In the genomic region with DNA sequence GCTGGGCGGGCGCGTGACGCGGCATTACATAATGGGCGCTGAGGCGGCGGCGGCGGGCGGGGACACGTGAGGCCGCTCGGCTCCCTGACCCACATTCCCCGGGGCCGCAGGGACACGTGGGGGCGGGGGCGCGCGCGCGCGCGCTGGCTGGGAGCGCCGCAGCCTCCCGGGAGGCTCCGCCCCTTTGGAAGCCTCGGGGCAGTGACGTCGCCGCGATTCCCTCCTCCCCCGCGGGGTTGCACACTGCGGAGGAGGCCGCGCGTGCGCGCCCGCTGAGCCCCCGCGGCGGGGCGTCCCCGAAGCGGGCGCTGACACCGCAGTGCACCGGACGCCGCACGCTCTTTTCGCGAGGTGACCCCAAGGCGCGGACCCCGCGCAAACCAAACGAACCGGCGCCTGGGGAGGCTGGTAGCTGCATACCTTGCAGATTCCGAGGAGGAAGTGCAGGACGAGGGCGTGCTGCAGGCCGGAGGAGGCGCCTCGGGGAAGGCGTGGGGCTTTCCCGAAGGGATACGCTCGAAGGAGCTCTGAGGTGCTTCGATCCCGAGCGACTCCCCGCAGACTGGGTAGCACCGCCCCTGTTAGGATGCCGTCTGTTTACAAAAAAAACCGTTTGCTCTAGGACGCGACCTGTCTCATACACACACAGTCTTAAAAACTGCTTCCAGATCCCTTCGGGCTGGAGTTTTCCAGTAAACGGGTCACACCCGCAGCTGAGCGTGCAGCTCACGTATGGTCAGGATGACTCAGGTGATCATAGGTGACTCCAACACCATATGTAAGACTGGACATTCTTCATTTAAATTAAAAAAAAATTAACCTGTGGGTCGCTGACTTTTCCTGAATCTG, we compare ENCODE assay signal across 8 cellular contexts. TPM values are rescaled to one million over a fixed set of nuclear protein-coding genes. Genes with fewer than 3 reads are reported as not detected.
DNase-seq lines count a peak whose midpoint lies in the region; ATAC-seq and TF ChIP-seq lines count a peak whose summit lies in the region.

No MANE protein-coding gene starts in this region.

- TF ChIP-seq CTCF in GM13976 (IDR thresholded peaks at IDR 0.05; ENCODE audit: borderline replicate concordance, control extremely low read depth, extremely low read depth, insufficient read depth, missing control alignments) (no peak), heart left ventricle (IDR thresholded peaks at IDR 0.05) (peak in 2 of 12 donors; percentile 13 to 36), type B pancreatic cell (conservative IDR thresholded peaks at IDR 0.05) (no peak)

- in situ Hi-C loops in GM13976 (cut with MboI; ENCODE audit: low sequenced_read_pairs, unreplicated experiment): no loop called here

- H3K4me3 Mint-ChIP-seq in type B pancreatic cell: peak overlapping the region; percentile 96

- H3K9me3 Mint-ChIP-seq in type B pancreatic cell: no peaks in the 10 kb centered on the region

- intact Hi-C loops in heart left ventricle (cut with DNase I): loop anchor here in 6 of 10 donors (1.0 to 2.0 kb wide), 4 partner anchors 25 to 57 kb away; a partner anchor contains a TSS
- intact Hi-C loops in posterior cingulate gyrus (cut with DNase I): loop anchor here (1.0 to 10.0 kb wide), 3 partner anchors 29 to 741 kb away; a partner anchor contains a TSS

- H3K4me3 ChIP-seq in adipocyte (ENCODE audit: low read length) (peak overlapping the region; percentile 87), heart left ventricle (peak overlapping the region; percentile 57 to 99 (median 84))

- H3K36me3 ChIP-seq in adipocyte (ENCODE audit: control insufficient read depth, insufficient read depth, low read length, severe bottlenecking) (no peaks in the 10 kb centered on the region), heart left ventricle (peaks cover 0 to 12% (median 0%) of the 10 kb centered on the region in 9 donors)

- WGBS in heart left ventricle, 4 donors: 0 to 1% (median 1%) methylated on average over 28 to 89 of the region's 89 CpGs

- H3K9ac ChIP-seq in adipocyte (ENCODE audit: low read length): peak overlapping the region; percentile 79

- peaks cover 17% of the 10 kb centered on the region for H3K27me3 Mint-ChIP-seq in type B pancreatic cell

- H3K27ac ChIP-seq in heart left ventricle: peak overlapping the region in 11 of 12 donors; percentile 89 to 99 (median 98)

- DNase-seq in GM13976 (ENCODE audit: low spot score): peak; percentile 97
- peak; percentile 55 for DNase-seq in NCI-H1417 treated with DMSO at 0.1 percent for 48 hours (lab: John Stamatoyannopoulos, UW)
- peak; percentile 90 to 93 for DNase-seq in SW 1271 (lab: John Stamatoyannopoulos, UW)
- peak; percentile 98 for DNase-seq in adipocyte (ENCODE audit: low read depth)
- DNase-seq in heart left ventricle: peak; percentile 98 to 99 (median 99)
- peak; percentile 94 to 99 (median 96) for DNase-seq in posterior cingulate gyrus
- DNase-seq in type B pancreatic cell (ENCODE audit: extremely low spot score, unreplicated experiment): peak; percentile 99

- peaks cover 8% of the 10 kb centered on the region for H3K36me3 Mint-ChIP-seq in type B pancreatic cell

- peak in 1 of 2 donors; percentile 60 for TF ChIP-seq POLR2A in heart left ventricle (IDR thresholded peaks at IDR 0.05)

- H3K4me1 ChIP-seq in adipocyte (ENCODE audit: control insufficient read depth, insufficient read depth, low read length) (peaks cover 28% of the 10 kb centered on the region), heart left ventricle (peaks cover 13 to 54% (median 50%) of the 10 kb centered on the region in 12 donors)

- H3K4me1 Mint-ChIP-seq in type B pancreatic cell (ENCODE audit: unreplicated experiment): peaks cover 40% of the 10 kb centered on the region

- peak overlapping the region; percentile 98 for H3K27ac Mint-ChIP-seq in type B pancreatic cell

- ATAC-seq in HG02840 (IDR thresholded peaks at IDR 0.05; ENCODE audit: low FRiP score, unreplicated experiment): peak; percentile 82
- ATAC-seq in heart left ventricle: peak; percentile 90 to 95 (median 90)

- no peaks in the 10 kb centered on the region for H3K27me3 ChIP-seq in adipocyte (replicated peaks; ENCODE audit: control insufficient read depth, insufficient read depth, low read length)
- H3K27me3 ChIP-seq in heart left ventricle: no peaks in the 10 kb centered on the region

- H3K9me3 ChIP-seq in adipocyte (ENCODE audit: control insufficient read depth, low read length): no peaks in the 10 kb centered on the region
- no peaks in the 10 kb centered on the region for H3K9me3 ChIP-seq in heart left ventricle

RNA-seq across cellular contexts. Expression of a gene that starts 1.0 kb away (rescaled TPM):
- 10 to 100 TPM; 16.2 to 62.1 (median 36.5) TPM for total RNA-seq in heart left ventricle
- 1 to 10 TPM; 5.6 to 7.5 TPM for polyA plus RNA-seq in heart left ventricle
- total RNA-seq in type B pancreatic cell (ENCODE audit: low replicate concordance): 20.6 and 23.1 TPM in 2 replicates

RNA-seq across cellular contexts. Expression of a gene that starts 29.2 kb away (rescaled TPM):
- 1,000 to 10,000 TPM in 4 of 9 donors, 100 to 1,000 TPM in 5; 834 to 1,126 (median 995) TPM for total RNA-seq in heart left ventricle
- polyA plus RNA-seq in heart left ventricle: 1,000 to 10,000 TPM; 1,262 to 3,123 TPM
- total RNA-seq in type B pancreatic cell (ENCODE audit: low replicate concordance): 2,083 and 2,257 TPM in 2 replicates

RNA-seq across cellular contexts. Expression of a gene that starts 29.3 kb away (rescaled TPM):
- 10 to 100 TPM; 15.2 to 23.2 (median 18.8) TPM for total RNA-seq in heart left ventricle
- 10 to 100 TPM; 13.3 to 17.8 TPM for polyA plus RNA-seq in heart left ventricle
- 8.0 and 10.8 TPM in 2 replicates for total RNA-seq in type B pancreatic cell (ENCODE audit: low replicate concordance)

Comparison
In these comparisons a context has a peak if more than half of its experiments do, and no peak if none do; other contexts are left out.
1. Peak in every context shown above with its lines: DNase-seq, ATAC-seq, H3K4me3 ChIP-seq and H3K27ac ChIP-seq.